ENCODE assay signal across 1 cellular context in the genomic region with DNA sequence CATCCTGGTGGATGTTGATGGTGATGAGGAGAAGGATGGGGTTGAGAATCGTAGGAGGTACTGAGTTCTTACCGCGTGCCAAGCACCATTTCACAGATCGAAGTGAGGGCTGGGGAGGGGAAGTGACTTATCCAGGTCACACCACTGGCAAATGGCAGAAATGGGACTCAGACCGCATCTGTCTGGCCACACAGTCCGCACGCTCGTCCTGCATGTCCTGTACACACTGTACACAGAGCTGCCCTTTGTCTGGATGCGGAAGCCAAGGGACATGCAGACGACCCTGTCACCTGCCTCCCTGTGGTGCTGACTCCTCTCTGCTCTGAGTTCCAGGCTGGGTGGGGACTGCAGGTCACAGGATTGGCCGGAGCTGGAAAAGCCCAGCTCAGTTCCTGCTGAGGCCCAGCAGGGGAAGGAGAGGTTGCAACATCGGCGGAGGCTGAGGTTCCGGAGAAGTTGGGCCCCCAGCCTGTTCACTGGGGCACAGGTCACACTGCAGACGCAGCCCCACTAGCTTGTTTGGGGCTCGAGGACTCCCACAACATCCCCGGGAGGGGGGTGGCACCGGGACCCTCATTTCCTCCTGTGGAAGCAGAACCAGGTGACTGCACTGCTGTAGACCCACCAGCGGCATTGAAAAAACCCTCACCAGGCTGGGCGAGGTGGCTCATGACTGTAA.
TF ChIP-seq lines count a peak whose summit lies in the region.

No MANE protein-coding gene starts in this region.

TF ChIP-seq in HepG2, 621 proteins besides CTCF, POLR2A, EP300 and RAD21 (continued from another document and continues in another):
- TF ChIP-seq, protein P1, sequence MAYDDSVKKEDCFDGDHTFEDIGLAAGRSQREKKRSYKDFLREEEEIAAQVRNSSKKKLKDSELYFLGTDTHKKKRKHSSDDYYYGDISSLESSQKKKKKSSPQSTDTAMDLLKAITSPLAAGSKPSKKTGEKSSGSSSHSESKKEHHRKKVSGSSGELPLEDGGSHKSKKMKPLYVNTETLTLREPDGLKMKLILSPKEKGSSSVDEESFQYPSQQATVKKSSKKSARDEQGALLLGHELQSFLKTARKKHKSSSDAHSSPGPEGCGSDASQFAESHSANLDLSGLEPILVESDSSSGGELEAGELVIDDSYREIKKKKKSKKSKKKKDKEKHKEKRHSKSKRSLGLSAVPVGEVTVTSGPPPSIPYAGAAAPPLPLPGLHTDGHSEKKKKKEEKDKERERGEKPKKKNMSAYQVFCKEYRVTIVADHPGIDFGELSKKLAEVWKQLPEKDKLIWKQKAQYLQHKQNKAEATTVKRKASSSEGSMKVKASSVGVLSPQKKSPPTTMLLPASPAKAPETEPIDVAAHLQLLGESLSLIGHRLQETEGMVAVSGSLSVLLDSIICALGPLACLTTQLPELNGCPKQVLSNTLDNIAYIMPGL (CRISPR knock-in tag; IDR thresholded peaks at IDR 0.05; ENCODE audit: borderline replicate concordance in 1 of 2, low read depth in 1 of 2), result peak; percentile 80 to 83; a peak in 3 of 4 replicates
- TF ChIP-seq ZNF670 (CRISPR knock-in tag; IDR thresholded peaks at IDR 0.05; ENCODE audit: borderline replicate concordance), result peak; percentile 99
- TF ChIP-seq PHF8 (CRISPR knock-in tag; IDR thresholded peaks at IDR 0.05), result peak; percentile 66; the same call in 1 of the 2 replicates
- peak; percentile 91; the same call in 1 of the 2 replicates for TF ChIP-seq NPAS2 (CRISPR knock-in tag; IDR thresholded peaks at IDR 0.05; ENCODE audit: borderline replicate concordance)
- TF ChIP-seq, protein P2, sequence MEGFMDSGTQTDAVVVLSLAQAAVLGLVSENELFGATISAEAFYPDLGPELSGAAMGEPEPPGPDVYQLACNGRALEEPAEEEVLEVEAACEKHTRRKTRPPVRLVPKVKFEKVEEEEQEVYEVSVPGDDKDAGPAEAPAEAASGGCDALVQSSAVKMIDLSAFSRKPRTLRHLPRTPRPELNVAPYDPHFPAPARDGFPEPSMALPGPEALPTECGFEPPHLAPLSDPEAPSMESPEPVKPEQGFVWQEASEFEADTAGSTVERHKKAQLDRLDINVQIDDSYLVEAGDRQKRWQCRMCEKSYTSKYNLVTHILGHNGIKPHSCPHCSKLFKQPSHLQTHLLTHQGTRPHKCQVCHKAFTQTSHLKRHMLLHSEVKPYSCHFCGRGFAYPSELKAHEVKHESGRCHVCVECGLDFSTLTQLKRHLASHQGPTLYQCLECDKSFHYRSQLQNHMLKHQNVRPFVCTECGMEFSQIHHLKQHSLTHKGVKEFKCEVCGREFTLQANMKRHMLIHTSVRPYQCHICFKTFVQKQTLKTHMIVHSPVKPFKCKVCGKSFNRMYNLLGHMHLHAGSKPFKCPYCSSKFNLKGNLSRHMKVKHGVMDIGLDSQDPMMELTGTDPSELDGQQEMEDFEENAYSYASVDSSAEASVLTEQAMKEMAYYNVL (CRISPR knock-in tag; IDR thresholded peaks at IDR 0.05; ENCODE audit: borderline replicate concordance), result peak; percentile 93
- no peak for TF ChIP-seq SIN3B (IDR thresholded peaks at IDR 0.05; ENCODE audit: low read length)
- TF ChIP-seq, protein P3, sequence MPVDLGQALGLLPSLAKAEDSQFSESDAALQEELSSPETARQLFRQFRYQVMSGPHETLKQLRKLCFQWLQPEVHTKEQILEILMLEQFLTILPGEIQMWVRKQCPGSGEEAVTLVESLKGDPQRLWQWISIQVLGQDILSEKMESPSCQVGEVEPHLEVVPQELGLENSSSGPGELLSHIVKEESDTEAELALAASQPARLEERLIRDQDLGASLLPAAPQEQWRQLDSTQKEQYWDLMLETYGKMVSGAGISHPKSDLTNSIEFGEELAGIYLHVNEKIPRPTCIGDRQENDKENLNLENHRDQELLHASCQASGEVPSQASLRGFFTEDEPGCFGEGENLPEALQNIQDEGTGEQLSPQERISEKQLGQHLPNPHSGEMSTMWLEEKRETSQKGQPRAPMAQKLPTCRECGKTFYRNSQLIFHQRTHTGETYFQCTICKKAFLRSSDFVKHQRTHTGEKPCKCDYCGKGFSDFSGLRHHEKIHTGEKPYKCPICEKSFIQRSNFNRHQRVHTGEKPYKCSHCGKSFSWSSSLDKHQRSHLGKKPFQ (CRISPR knock-in tag; IDR thresholded peaks at IDR 0.05; ENCODE audit: insufficient replicate concordance), result peak; percentile 97
- TF ChIP-seq PAWR (CRISPR knock-in tag; IDR thresholded peaks at IDR 0.05; ENCODE audit: borderline replicate concordance), result 0 out of 2 replicates have a peak, but pooled peaks have one; percentile 87
- TF ChIP-seq, protein P4, sequence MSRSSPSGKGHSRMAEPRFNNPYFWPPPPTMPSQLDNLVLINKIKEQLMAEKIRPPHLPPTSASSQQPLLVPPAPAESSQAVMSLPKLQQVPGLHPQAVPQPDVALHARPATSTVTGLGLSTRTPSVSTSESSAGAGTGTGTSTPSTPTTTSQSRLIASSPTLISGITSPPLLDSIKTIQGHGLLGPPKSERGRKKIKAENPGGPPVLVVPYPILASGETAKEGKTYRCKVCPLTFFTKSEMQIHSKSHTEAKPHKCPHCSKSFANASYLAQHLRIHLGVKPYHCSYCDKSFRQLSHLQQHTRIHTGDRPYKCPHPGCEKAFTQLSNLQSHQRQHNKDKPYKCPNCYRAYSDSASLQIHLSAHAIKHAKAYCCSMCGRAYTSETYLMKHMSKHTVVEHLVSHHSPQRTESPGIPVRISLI (CRISPR knock-in tag; IDR thresholded peaks at IDR 0.05; ENCODE audit: borderline replicate concordance), result peak; percentile 76; the same call in 1 of the 2 replicates
- TF ChIP-seq EEA1 (CRISPR knock-in tag; IDR thresholded peaks at IDR 0.05; ENCODE audit: borderline replicate concordance), result 0 out of 2 replicates have a peak, but pooled peaks have one; percentile 18
- no peak for TF ChIP-seq ZFYVE20 (CRISPR knock-in tag; IDR thresholded peaks at IDR 0.05; ENCODE audit: borderline replicate concordance, low read depth)
- no peak for TF ChIP-seq ISX (CRISPR knock-in tag; conservative IDR thresholded peaks at IDR 0.05)
- no peak for TF ChIP-seq NKX3-1 (CRISPR knock-in tag; IDR thresholded peaks at IDR 0.05)
- peak; percentile 78; the same call in 1 of the 2 replicates for TF ChIP-seq MIXL1 (CRISPR knock-in tag; IDR thresholded peaks at IDR 0.05)
- TF ChIP-seq REPIN1 (CRISPR knock-in tag; IDR thresholded peaks at IDR 0.05; ENCODE audit: borderline replicate concordance, low read depth), result no peak; the same call in 1 of the 2 replicates
- no peak for TF ChIP-seq CENPT (CRISPR knock-in tag; IDR thresholded peaks at IDR 0.05; ENCODE audit: low read depth)
- TF ChIP-seq MEIS2 (CRISPR knock-in tag; IDR thresholded peaks at IDR 0.05), result 0 out of 2 replicates have a peak, but pooled peaks have one; percentile 58
- TF ChIP-seq, protein P5, sequence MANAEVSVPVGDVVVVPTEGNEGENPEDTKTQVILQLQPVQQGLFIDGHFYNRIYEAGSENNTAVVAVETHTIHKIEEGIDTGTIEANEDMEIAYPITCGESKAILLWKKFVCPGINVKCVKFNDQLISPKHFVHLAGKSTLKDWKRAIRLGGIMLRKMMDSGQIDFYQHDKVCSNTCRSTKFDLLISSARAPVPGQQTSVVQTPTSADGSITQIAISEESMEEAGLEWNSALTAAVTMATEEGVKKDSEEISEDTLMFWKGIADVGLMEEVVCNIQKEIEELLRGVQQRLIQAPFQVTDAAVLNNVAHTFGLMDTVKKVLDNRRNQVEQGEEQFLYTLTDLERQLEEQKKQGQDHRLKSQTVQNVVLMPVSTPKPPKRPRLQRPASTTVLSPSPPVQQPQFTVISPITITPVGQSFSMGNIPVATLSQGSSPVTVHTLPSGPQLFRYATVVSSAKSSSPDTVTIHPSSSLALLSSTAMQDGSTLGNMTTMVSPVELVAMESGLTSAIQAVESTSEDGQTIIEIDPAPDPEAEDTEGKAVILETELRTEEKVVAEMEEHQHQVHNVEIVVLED (CRISPR knock-in tag; IDR thresholded peaks at IDR 0.05; ENCODE audit: borderline replicate concordance), result peak; percentile 65; the same call in 1 of the 2 replicates
- TF ChIP-seq ZEB1 (IDR thresholded peaks at IDR 0.05; ENCODE audit: insufficient replicate concordance, low read depth), result peak; percentile 41
- TF ChIP-seq, protein P6, sequence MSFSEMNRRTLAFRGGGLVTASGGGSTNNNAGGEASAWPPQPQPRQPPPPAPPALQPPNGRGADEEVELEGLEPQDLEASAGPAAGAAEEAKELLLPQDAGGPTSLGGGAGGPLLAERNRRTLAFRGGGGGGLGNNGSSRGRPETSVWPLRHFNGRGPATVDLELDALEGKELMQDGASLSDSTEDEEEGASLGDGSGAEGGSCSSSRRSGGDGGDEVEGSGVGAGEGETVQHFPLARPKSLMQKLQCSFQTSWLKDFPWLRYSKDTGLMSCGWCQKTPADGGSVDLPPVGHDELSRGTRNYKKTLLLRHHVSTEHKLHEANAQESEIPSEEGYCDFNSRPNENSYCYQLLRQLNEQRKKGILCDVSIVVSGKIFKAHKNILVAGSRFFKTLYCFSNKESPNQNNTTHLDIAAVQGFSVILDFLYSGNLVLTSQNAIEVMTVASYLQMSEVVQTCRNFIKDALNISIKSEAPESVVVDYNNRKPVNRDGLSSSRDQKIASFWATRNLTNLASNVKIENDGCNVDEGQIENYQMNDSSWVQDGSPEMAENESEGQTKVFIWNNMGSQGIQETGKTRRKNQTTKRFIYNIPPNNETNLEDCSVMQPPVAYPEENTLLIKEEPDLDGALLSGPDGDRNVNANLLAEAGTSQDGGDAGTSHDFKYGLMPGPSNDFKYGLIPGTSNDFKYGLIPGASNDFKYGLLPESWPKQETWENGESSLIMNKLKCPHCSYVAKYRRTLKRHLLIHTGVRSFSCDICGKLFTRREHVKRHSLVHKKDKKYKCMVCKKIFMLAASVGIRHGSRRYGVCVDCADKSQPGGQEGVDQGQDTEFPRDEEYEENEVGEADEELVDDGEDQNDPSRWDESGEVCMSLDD (CRISPR knock-in tag; IDR thresholded peaks at IDR 0.05; ENCODE audit: borderline replicate concordance), result peak; percentile 97; the same call in 1 of the 2 replicates
- TF ChIP-seq KMT2B (CRISPR knock-in tag; IDR thresholded peaks at IDR 0.05), result peak; percentile 76
- peak; percentile 94 for TF ChIP-seq POGZ (CRISPR knock-in tag; IDR thresholded peaks at IDR 0.05)
- peak; percentile 79 for TF ChIP-seq ZNF629 (CRISPR knock-in tag; conservative IDR thresholded peaks at IDR 0.05)
- no peak for TF ChIP-seq MLLT10 (CRISPR knock-in tag; IDR thresholded peaks at IDR 0.05)
- TF ChIP-seq SP140L (CRISPR knock-in tag; IDR thresholded peaks at IDR 0.05; ENCODE audit: borderline replicate concordance), result no peak
- no peak for TF ChIP-seq ZNF546 (CRISPR knock-in tag; conservative IDR thresholded peaks at IDR 0.05)
- TF ChIP-seq HCFC1 (IDR thresholded peaks at IDR 0.05; ENCODE audit: low read depth, low read length), result no peak
- peak; percentile 80; the same call in 1 of the 2 replicates for TF ChIP-seq ZNF460 (CRISPR knock-in tag; IDR thresholded peaks at IDR 0.05; ENCODE audit: borderline replicate concordance)
- TF ChIP-seq GFI1 (CRISPR knock-in tag; IDR thresholded peaks at IDR 0.05; ENCODE audit: borderline replicate concordance), result peak; percentile 93
- TF ChIP-seq, protein P7, sequence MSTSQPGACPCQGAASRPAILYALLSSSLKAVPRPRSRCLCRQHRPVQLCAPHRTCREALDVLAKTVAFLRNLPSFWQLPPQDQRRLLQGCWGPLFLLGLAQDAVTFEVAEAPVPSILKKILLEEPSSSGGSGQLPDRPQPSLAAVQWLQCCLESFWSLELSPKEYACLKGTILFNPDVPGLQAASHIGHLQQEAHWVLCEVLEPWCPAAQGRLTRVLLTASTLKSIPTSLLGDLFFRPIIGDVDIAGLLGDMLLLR (CRISPR knock-in tag; IDR thresholded peaks at IDR 0.05), result peak; percentile 70
- TF ChIP-seq ZNF282 (IDR thresholded peaks at IDR 0.05; ENCODE audit: partially characterized antibody), result no peak
- TF ChIP-seq ATAD3A (CRISPR knock-in tag; IDR thresholded peaks at IDR 0.05), result no peak
- TF ChIP-seq NFE2L2 (IDR thresholded peaks at IDR 0.05; ENCODE audit: low read length), result no peak
- peak; percentile 95 for TF ChIP-seq FOXO1 (CRISPR knock-in tag; IDR thresholded peaks at IDR 0.05)
- TF ChIP-seq, protein P8, sequence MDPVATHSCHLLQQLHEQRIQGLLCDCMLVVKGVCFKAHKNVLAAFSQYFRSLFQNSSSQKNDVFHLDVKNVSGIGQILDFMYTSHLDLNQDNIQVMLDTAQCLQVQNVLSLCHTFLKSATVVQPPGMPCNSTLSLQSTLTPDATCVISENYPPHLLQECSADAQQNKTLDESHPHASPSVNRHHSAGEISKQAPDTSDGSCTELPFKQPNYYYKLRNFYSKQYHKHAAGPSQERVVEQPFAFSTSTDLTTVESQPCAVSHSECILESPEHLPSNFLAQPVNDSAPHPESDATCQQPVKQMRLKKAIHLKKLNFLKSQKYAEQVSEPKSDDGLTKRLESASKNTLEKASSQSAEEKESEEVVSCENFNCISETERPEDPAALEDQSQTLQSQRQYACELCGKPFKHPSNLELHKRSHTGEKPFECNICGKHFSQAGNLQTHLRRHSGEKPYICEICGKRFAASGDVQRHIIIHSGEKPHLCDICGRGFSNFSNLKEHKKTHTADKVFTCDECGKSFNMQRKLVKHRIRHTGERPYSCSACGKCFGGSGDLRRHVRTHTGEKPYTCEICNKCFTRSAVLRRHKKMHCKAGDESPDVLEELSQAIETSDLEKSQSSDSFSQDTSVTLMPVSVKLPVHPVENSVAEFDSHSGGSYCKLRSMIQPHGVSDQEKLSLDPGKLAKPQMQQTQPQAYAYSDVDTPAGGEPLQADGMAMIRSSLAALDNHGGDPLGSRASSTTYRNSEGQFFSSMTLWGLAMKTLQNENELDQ (CRISPR knock-in tag; IDR thresholded peaks at IDR 0.05; ENCODE audit: borderline replicate concordance), result no peak
- TF ChIP-seq AHR (CRISPR knock-in tag; IDR thresholded peaks at IDR 0.05), result peak; percentile 89; the same call in 1 of the 2 replicates
- TF ChIP-seq, protein P9, sequence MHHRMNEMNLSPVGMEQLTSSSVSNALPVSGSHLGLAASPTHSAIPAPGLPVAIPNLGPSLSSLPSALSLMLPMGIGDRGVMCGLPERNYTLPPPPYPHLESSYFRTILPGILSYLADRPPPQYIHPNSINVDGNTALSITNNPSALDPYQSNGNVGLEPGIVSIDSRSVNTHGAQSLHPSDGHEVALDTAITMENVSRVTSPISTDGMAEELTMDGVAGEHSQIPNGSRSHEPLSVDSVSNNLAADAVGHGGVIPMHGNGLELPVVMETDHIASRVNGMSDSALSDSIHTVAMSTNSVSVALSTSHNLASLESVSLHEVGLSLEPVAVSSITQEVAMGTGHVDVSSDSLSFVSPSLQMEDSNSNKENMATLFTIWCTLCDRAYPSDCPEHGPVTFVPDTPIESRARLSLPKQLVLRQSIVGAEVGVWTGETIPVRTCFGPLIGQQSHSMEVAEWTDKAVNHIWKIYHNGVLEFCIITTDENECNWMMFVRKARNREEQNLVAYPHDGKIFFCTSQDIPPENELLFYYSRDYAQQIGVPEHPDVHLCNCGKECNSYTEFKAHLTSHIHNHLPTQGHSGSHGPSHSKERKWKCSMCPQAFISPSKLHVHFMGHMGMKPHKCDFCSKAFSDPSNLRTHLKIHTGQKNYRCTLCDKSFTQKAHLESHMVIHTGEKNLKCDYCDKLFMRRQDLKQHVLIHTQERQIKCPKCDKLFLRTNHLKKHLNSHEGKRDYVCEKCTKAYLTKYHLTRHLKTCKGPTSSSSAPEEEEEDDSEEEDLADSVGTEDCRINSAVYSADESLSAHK (CRISPR knock-in tag; IDR thresholded peaks at IDR 0.05; ENCODE audit: borderline replicate concordance), result no peak
